8 cellular contexts compared by ENCODE assay signal in genomic region chr17:436571-436970, GRCh38.
"Had no signal": no experiment of that assay in that cellular context is flagged by ENCODE, and none has a peak within 500 bp of the region (broad histone marks: within the 10 kb centered on the region; RNA-seq: fewer than 3 reads in every experiment).

No MANE protein-coding gene starts in this region.

- DNase-seq: GM23248, GOT3, H7, HFFc6, IMR-90 had no signal

- H3K36me3 ChIP-seq: HAP-1 had no signal

- H3K4me3 ChIP-seq: GM23248, HAP-1, K562 had no signal

- H3K27ac ChIP-seq: GM23248, HL-60 had no signal

- H3K4me1 ChIP-seq: HAP-1 had no signal
